ENCODE assay signal across 16 cellular contexts in the genomic region with DNA sequence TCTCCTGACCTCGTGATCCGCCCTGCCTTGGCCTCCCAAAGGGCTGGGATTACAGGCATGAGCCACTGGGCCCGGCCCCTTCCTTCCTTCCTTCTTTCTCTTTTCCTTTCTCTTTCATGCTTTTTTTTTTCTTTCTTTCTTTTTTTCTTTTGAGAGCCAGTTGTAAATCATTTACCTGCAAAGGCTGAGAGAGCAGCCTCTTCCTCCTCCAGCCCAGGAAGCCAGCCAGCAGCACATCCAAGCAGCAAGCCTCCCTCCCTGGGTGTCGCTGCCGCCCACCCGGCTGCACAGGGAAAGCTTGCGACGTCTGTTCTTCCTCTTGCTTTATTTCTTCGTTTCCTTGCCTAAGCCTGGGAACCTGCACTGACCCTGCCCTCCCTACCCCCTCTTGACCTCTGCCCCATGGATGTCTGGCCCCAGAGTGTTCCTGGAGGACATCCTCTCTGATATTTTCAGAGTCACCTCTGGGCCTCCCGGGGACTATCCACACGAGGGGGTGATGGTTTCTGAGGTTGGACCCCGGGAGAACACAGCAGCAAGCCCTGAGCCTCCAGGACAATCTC.
A peak's percentile ranks its signal among the peaks of the same experiment; 100 is the strongest.
DNase-seq lines count a peak whose midpoint lies in the region; ATAC-seq, FAIRE-seq and TF ChIP-seq lines count a peak whose summit lies in the region.
"Had no signal": no experiment of that assay in that cellular context is flagged by ENCODE, and none has a peak within 500 bp of the region (broad histone marks: within the 10 kb centered on the region; RNA-seq: fewer than 3 reads in every experiment).

No MANE protein-coding gene starts in this region.

- peak in 1 of 2 donors; percentile 44 for TF ChIP-seq RAD21 in liver (IDR thresholded peaks at IDR 0.05)

- peak; percentile 87 for FAIRE-seq in RCC 7860 (lab: Jason Lieb, UNC)

- H3K9me3 Mint-ChIP-seq in activated naive CD4-positive, alpha-beta T cell treated with anti-CD3 and anti-CD28 coated beads for 36 hours: no peaks in the 10 kb centered on the region
- no peaks in the 10 kb centered on the region for H3K9me3 Mint-ChIP-seq in activated naive CD8-positive, alpha-beta T cell treated with anti-CD3 and anti-CD28 coated beads for 36 hours
- H3K9me3 Mint-ChIP-seq: WTC11 had no signal

- intact Hi-C loops in activated naive CD4-positive, alpha-beta T cell treated with anti-CD3 and anti-CD28 coated beads for 36 hours (cut with micrococcal nuclease): no loop called here
- intact Hi-C loops in upper lobe of right lung (cut with DNase I): no loop called here

- H3K27me3 Mint-ChIP-seq in activated naive CD4-positive, alpha-beta T cell treated with anti-CD3 and anti-CD28 coated beads for 36 hours (ENCODE audit: low read depth): peaks cover 4% of the 10 kb centered on the region
- peaks cover 3% of the 10 kb centered on the region for H3K27me3 Mint-ChIP-seq in activated naive CD8-positive, alpha-beta T cell treated with anti-CD3 and anti-CD28 coated beads for 36 hours

- peak; percentile 10 for DNase-seq in activated naive CD4-positive, alpha-beta T cell treated with anti-CD3 and anti-CD28 coated beads for 36 hours
- no peak for DNase-seq in activated naive CD4-positive, alpha-beta T cell treated with anti-CD3 and anti-CD28 coated beads, Interleukin-2, amount 50 U/mL, for 16 hours
- DNase-seq in RCC 7860 (ENCODE audit: low spot score): peak; percentile 87
- DNase-seq in upper lobe of right lung: no peak
- no peak for DNase-seq in activated naive CD8-positive, alpha-beta T cell treated with anti-CD3 and anti-CD28 coated beads for 36 hours
- DNase-seq in GM03348 (ENCODE audit: low spot score): no peak
- DNase-seq: amniotic stem cell, foreskin melanocyte, islet precursor cell, NCI-H187, SHP77 treated with DMSO at 0.1 percent for 48 hours had no signal

- TF ChIP-seq CTCF in liver (IDR thresholded peaks at IDR 0.05; ENCODE audit: low read depth, low read length, missing input control): no peak
- no peak for TF ChIP-seq CTCF in upper lobe of right lung (IDR thresholded peaks at IDR 0.05)

- peak; percentile 14 for ATAC-seq in upper lobe of right lung
- no peak for ATAC-seq in HG02759 (IDR thresholded peaks at IDR 0.05; ENCODE audit: unreplicated experiment)
- ATAC-seq: WTC11 had no signal

- no peak overlapping the region for H3K4me3 ChIP-seq in liver (ENCODE audit: low read depth in 1 of 3, low read length in 3 of 3)
- no peak overlapping the region for H3K4me3 ChIP-seq in upper lobe of right lung
- H3K4me3 ChIP-seq: dorsolateral prefrontal cortex, upper lobe of left lung had no signal

- no peak overlapping the region for H3K4me3 Mint-ChIP-seq in activated naive CD4-positive, alpha-beta T cell treated with anti-CD3 and anti-CD28 coated beads for 36 hours
- H3K4me3 Mint-ChIP-seq in activated naive CD8-positive, alpha-beta T cell treated with anti-CD3 and anti-CD28 coated beads for 36 hours: no peak overlapping the region
- H3K4me3 Mint-ChIP-seq: WTC11 had no signal

- H3K36me3 Mint-ChIP-seq in activated naive CD4-positive, alpha-beta T cell treated with anti-CD3 and anti-CD28 coated beads for 36 hours (ENCODE audit: low read depth): no peaks in the 10 kb centered on the region
- no peaks in the 10 kb centered on the region for H3K36me3 Mint-ChIP-seq in activated naive CD8-positive, alpha-beta T cell treated with anti-CD3 and anti-CD28 coated beads for 36 hours
- H3K36me3 Mint-ChIP-seq: WTC11 had no signal

- H3K27ac ChIP-seq in liver (ENCODE audit: low read depth in 1 of 2, low read length in 2 of 2) (no peak overlapping the region), upper lobe of right lung (no peak overlapping the region)
- H3K27ac ChIP-seq: dorsolateral prefrontal cortex, upper lobe of left lung had no signal

- 19% methylated on average over 12 of the region's 12 CpGs for WGBS in liver

- no peaks in the 10 kb centered on the region for H3K4me1 Mint-ChIP-seq in activated naive CD4-positive, alpha-beta T cell treated with anti-CD3 and anti-CD28 coated beads for 36 hours (ENCODE audit: low read depth)
- H3K4me1 Mint-ChIP-seq in activated naive CD8-positive, alpha-beta T cell treated with anti-CD3 and anti-CD28 coated beads for 36 hours: peaks cover 5% of the 10 kb centered on the region

- CTCF ChIA-PET in activated naive CD4-positive, alpha-beta T cell treated with anti-CD3 and anti-CD28 coated beads for 36 hours (lab: Charles Lee): interaction anchor here (0.7 to 1.0 kb wide), 3 partner anchors 33 to 146 kb away, joined by 3 read pairs; no protein-coding TSS in a partner anchor

- H3K27me3 ChIP-seq in liver (ENCODE audit: control insufficient read depth in 4 of 4, insufficient read depth in 4 of 4, low read length in 3 of 4) (no peaks in the 10 kb centered on the region), upper lobe of right lung (no peaks in the 10 kb centered on the region)
- H3K27me3 ChIP-seq: upper lobe of left lung had no signal

- H3K36me3 ChIP-seq in liver (ENCODE audit: control insufficient read depth in 4 of 4, insufficient read depth in 3 of 4, low read depth in 1 of 4, low read length in 3 of 4): no peaks in the 10 kb centered on the region
- H3K36me3 ChIP-seq in upper lobe of right lung: no peaks in the 10 kb centered on the region
- H3K36me3 ChIP-seq: upper lobe of left lung had no signal

- no peak overlapping the region for H3K27ac Mint-ChIP-seq in activated naive CD4-positive, alpha-beta T cell treated with anti-CD3 and anti-CD28 coated beads for 36 hours
- no peak overlapping the region for H3K27ac Mint-ChIP-seq in activated naive CD8-positive, alpha-beta T cell treated with anti-CD3 and anti-CD28 coated beads for 36 hours
- H3K27ac Mint-ChIP-seq: WTC11 had no signal

- H3K4me1 ChIP-seq in liver (ENCODE audit: control insufficient read depth in 4 of 4, insufficient read depth in 4 of 4, low read length in 3 of 4) (peaks cover 4 to 19% (median 9%) of the 10 kb centered on the region in 4 donors), upper lobe of right lung (peaks cover 9% of the 10 kb centered on the region)

- H3K9me3 ChIP-seq in liver (ENCODE audit: control insufficient read depth in 4 of 4, low read length in 3 of 4) (no peaks in the 10 kb centered on the region), upper lobe of right lung (no peaks in the 10 kb centered on the region)
- H3K9me3 ChIP-seq: upper lobe of left lung had no signal

- H3K9ac ChIP-seq in liver (ENCODE audit: low read depth in 1 of 2, low read length in 2 of 2): no peak overlapping the region

TF ChIP-seq in liver, 16 proteins besides CTCF, POLR2A, EP300 and RAD21:
- TF ChIP-seq EGR1 (IDR thresholded peaks at IDR 0.05; ENCODE audit: low read depth in 2 of 2) (no peak), SP1 (IDR thresholded peaks at IDR 0.05) (peak; percentile 6), RXRA (IDR thresholded peaks at IDR 0.05) (peak; percentile 12 to 49), HNF4A (conservative IDR thresholded peaks at IDR 0.05) (peak in 1 of 2 donors; percentile 24)
- TF ChIP-seq, protein P1, sequence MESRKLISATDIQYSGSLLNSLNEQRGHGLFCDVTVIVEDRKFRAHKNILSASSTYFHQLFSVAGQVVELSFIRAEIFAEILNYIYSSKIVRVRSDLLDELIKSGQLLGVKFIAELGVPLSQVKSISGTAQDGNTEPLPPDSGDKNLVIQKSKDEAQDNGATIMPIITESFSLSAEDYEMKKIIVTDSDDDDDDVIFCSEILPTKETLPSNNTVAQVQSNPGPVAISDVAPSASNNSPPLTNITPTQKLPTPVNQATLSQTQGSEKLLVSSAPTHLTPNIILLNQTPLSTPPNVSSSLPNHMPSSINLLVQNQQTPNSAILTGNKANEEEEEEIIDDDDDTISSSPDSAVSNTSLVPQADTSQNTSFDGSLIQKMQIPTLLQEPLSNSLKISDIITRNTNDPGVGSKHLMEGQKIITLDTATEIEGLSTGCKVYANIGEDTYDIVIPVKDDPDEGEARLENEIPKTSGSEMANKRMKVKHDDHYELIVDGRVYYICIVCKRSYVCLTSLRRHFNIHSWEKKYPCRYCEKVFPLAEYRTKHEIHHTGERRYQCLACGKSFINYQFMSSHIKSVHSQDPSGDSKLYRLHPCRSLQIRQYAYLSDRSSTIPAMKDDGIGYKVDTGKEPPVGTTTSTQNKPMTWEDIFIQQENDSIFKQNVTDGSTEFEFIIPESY (IDR thresholded peaks at IDR 0.05): no peak

Comparison
In these comparisons a context has a peak if more than half of its experiments do, and no peak if none do; other contexts are left out.
1. DNase-seq: peak in activated naive CD4-positive, alpha-beta T cell treated with anti-CD3 and anti-CD28 coated beads for 36 hours (single experiment) and RCC 7860 (single experiment); none in activated naive CD4-positive, alpha-beta T cell treated with anti-CD3 and anti-CD28 coated beads, Interleukin-2, amount 50 U/mL, for 16 hours (single experiment), upper lobe of right lung (single experiment), activated naive CD8-positive, alpha-beta T cell treated with anti-CD3 and anti-CD28 coated beads for 36 hours (single experiment) and GM03348 (single experiment).